Comparison of ENCODE assay signal across 8 cellular contexts in genomic region chr17:34171245-34171818, GRCh38.
A peak's percentile ranks its signal among the peaks of the same experiment; 100 is the strongest.
DNase-seq lines count a peak whose midpoint lies in the region; ATAC-seq and TF ChIP-seq lines count a peak whose summit lies in the region.

No MANE protein-coding gene starts in this region.

- H3K27me3 ChIP-seq in esophagus muscularis mucosa = peaks cover 0 to 8% (median 0%) of the 10 kb centered on the region in 4 donors
- H3K27me3 ChIP-seq in thyroid gland = no peaks in the 10 kb centered on the region

- no peak for TF ChIP-seq EP300 in esophagus muscularis mucosa (IDR thresholded peaks at IDR 0.05)

- peaks cover 13% of the 10 kb centered on the region for H3K9me3 Mint-ChIP-seq in nephron progenitor cell

- DNase-seq in AG04449 (ENCODE audit: low read depth, low spot score) (no peak), GM13976 (ENCODE audit: low spot score) (peak; percentile 67), NCI-H526 (lab: John Stamatoyannopoulos, UW) (peak; percentile 10 to 70), esophagus muscularis mucosa (ENCODE audit: extremely low spot score) (no peak), nephron progenitor cell (peak; percentile 64), thyroid gland (peak; percentile 55 to 60)
- DNase-seq in activated CD8-positive, alpha-beta memory T cell treated with anti-CD3 and anti-CD28 coated beads for 48 hours (ENCODE audit: low read depth in 2 of 3, low spot score in 2 of 3) = peak; percentile 4 to 18 (median 13)

- H3K4me3 Mint-ChIP-seq in nephron progenitor cell = no peak overlapping the region

- in situ Hi-C loops in GM13976 (cut with MboI; ENCODE audit: low sequenced_read_pairs, unreplicated experiment) = no loop called here

- H3K27ac ChIP-seq in esophagus muscularis mucosa (replicated peaks in 1 of 4) (no peak overlapping the region), thyroid gland (no peak overlapping the region)

- H3K4me3 ChIP-seq in AG04449 (ENCODE audit: low read depth, low read length) = no peak overlapping the region
- H3K4me3 ChIP-seq in esophagus muscularis mucosa = no peak overlapping the region
- no peak overlapping the region for H3K4me3 ChIP-seq in thyroid gland (replicated peaks in 1 of 3)

- H3K4me1 Mint-ChIP-seq in nephron progenitor cell = peaks cover 44% of the 10 kb centered on the region

- intact Hi-C loops in esophagus muscularis mucosa (cut with DNase I) = no loop called here
- intact Hi-C loops in thyroid gland (cut with DNase I) = no loop called here

- CTCF ChIA-PET in AG04449 (lab: Yijun Ruan, JAX) = interaction anchor here (0.6 to 8.6 kb wide), 25 partner anchors 8 to 393 kb away, joined by 3 to 153 read pairs (median 4); partner anchors contain the start of genes CCL1, CCL13 and CCL7

- WGBS in esophagus muscularis mucosa = 66% methylated on average over 9 of the region's 9 CpGs
- WGBS in thyroid gland, 2 donors = 62 to 67% methylated on average over 9 of the region's 9 CpGs

- H3K36me3 Mint-ChIP-seq in nephron progenitor cell (ENCODE audit: low read depth) = no peaks in the 10 kb centered on the region

- peaks cover 1% of the 10 kb centered on the region for H3K27me3 Mint-ChIP-seq in nephron progenitor cell (ENCODE audit: low read depth, poor library complexity)

- peaks cover 0 to 4% (median 2%) of the 10 kb centered on the region in 4 donors for H3K4me1 ChIP-seq in esophagus muscularis mucosa
- peaks cover 0 to 15% of the 10 kb centered on the region in 2 donors for H3K4me1 ChIP-seq in thyroid gland

- H3K9me3 ChIP-seq in esophagus muscularis mucosa (no peaks in the 10 kb centered on the region), thyroid gland (no peaks in the 10 kb centered on the region)

- no peaks in the 10 kb centered on the region for H3K36me3 ChIP-seq in esophagus muscularis mucosa
- H3K36me3 ChIP-seq in thyroid gland = no peaks in the 10 kb centered on the region

- TF ChIP-seq POLR2A in esophagus muscularis mucosa (IDR thresholded peaks at IDR 0.05; ENCODE audit: low read depth) (no peak), thyroid gland (IDR thresholded peaks at IDR 0.05) (no peak)

- TF ChIP-seq CTCF in AG04449 (IDR thresholded peaks at IDR 0.05; ENCODE audit: insufficient read depth, low read length, missing control alignments) = peak; percentile 80
- TF ChIP-seq CTCF in GM13976 (IDR thresholded peaks at IDR 0.05; ENCODE audit: borderline replicate concordance, control extremely low read depth, extremely low read depth, insufficient read depth, missing control alignments) = peak; percentile 89
- TF ChIP-seq CTCF in esophagus muscularis mucosa (IDR thresholded peaks at IDR 0.05) = peak; percentile 64 to 92 (median 68)
- TF ChIP-seq CTCF in nephron progenitor cell (IDR thresholded peaks at IDR 0.05) = peak; percentile 91
- TF ChIP-seq CTCF in thyroid gland (IDR thresholded peaks at IDR 0.05) = peak; percentile 48 to 96 (median 69)

- ATAC-seq in GM21360 (IDR thresholded peaks at IDR 0.05; ENCODE audit: unreplicated experiment) = no peak

- no peak overlapping the region for H3K27ac Mint-ChIP-seq in nephron progenitor cell

- POLR2A ChIA-PET in AG04449 (lab: Yijun Ruan, JAX) = no interaction called here

Comparison
In these comparisons a context has a peak if more than half of its experiments do, and no peak if none do; other contexts are left out.
1. DNase-seq: peak in GM13976 (single experiment), NCI-H526 (2 of 2), activated CD8-positive, alpha-beta memory T cell treated with anti-CD3 and anti-CD28 coated beads for 48 hours (3 of 3), nephron progenitor cell (single experiment) and thyroid gland (2 of 2); none in AG04449 (single experiment) and esophagus muscularis mucosa (single experiment).
2. Peak in every context shown above with its lines, with median percentiles within 50 percentile points of each other: CTCF ChIP-seq.